7 cellular contexts compared by ENCODE assay signal in genomic region chr2:96148410-96149217, GRCh38. TPM values are rescaled to one million over a fixed set of nuclear protein-coding genes. Genes with fewer than 3 reads are reported as not detected.
DNase-seq lines count a peak whose midpoint lies in the region; ATAC-seq and TF ChIP-seq lines count a peak whose summit lies in the region.

No MANE protein-coding gene starts in this region.

- peak; percentile 29 for ATAC-seq in GM18519 (IDR thresholded peaks at IDR 0.05; ENCODE audit: low FRiP score, unreplicated experiment)
- peak; percentile 28 for ATAC-seq in HG03064 (IDR thresholded peaks at IDR 0.05; ENCODE audit: low read depth, unreplicated experiment)

- TF ChIP-seq CTCF in dorsolateral prefrontal cortex (IDR thresholded peaks at IDR 0.05 in 54 of 56, conservative IDR thresholded peaks at IDR 0.05 in 2 of 56; ENCODE audit: low read depth in 1 of 56, partially characterized antibody in 56 of 56): no peak

- DNase-seq in NCI-H460 (ENCODE audit: extremely low read depth, low read depth): peak; percentile 87
- peak; percentile 97 to 98 for DNase-seq in activated CD4-positive, alpha-beta T cell treated with anti-CD3 and anti-CD28 coated beads, Interleukin-2, amount 50 U/mL, for 4 hours
- DNase-seq in dorsolateral prefrontal cortex: peak in 7 of 10 donors; percentile 65 to 85 (median 74)
- peak; percentile 28 for DNase-seq in middle frontal gyrus (ENCODE audit: extremely low spot score, low spot score)
- DNase-seq in stimulated activated CD8-positive, alpha-beta memory T cell treated with anti-CD3 and anti-CD28 coated beads, Interleukin-7, amount 100 ng/mL, for 48 hours (ENCODE audit: extremely low read depth in 1 of 2, low read depth in 1 of 2): peak; percentile 94 to 99

- no peaks in the 10 kb centered on the region for H3K27me3 ChIP-seq in dorsolateral prefrontal cortex

- intact Hi-C loops in dorsolateral prefrontal cortex (cut with DNase I): loop anchor here (5.0 to 10.0 kb wide), 3 partner anchors 59 to 356 kb away; partner anchors contain the start of genes CIAO1 (in 1 of the 2), NEURL3 (in 1 of the 2), STARD7 (in 1 of the 2) and TMEM127 (in 1 of the 2)

- H3K4me3 ChIP-seq in dorsolateral prefrontal cortex: peak overlapping the region in 1 of 59 donors; percentile 20

- H3K27ac ChIP-seq in dorsolateral prefrontal cortex: peak overlapping the region in 44 of 59 donors; percentile 1 to 83 (median 57)

RNA-seq across cellular contexts. Expression of gene DUSP2, which starts 3.4 kb away (rescaled TPM):
- total RNA-seq in NCI-H460 (2014; rRNA removed; shearing (Covaris generic)): 11.1 and 13.2 TPM in 2 replicates
- 28.1 and 50.2 TPM in 2 replicates for polyA plus RNA-seq in NCI-H460 (2014; cell fraction: nucleus; rRNA removed)
- 100 to 1,000 TPM in 1 of 120 experiments, 10 to 100 TPM in 20, 1 to 10 TPM in 99; 2.9 to 109 (median 7.5) TPM for total RNA-seq in dorsolateral prefrontal cortex

RNA-seq across cellular contexts. Expression of gene ASTL, which starts 10.3 kb away (rescaled TPM):
- total RNA-seq in NCI-H460 (2014; rRNA removed; shearing (Covaris generic)): not detected in 2 replicates
- polyA plus RNA-seq in NCI-H460 (2014; cell fraction: nucleus; rRNA removed): 0.35 TPM in 1 of 2 replicates, not detected in the other
- total RNA-seq in dorsolateral prefrontal cortex: 1 to 10 TPM in 19 of 120 experiments, under 1 TPM in 42, not detected in 59; 0.29 to 7.9 (median 0.86) TPM

RNA-seq across cellular contexts. Expression of gene ADRA2B, which starts 32.2 kb away (rescaled TPM):
- total RNA-seq in NCI-H460 (2014; rRNA removed; shearing (Covaris generic)): not detected in 2 replicates
- not detected in 2 replicates for polyA plus RNA-seq in NCI-H460 (2014; cell fraction: nucleus; rRNA removed)
- 1 to 10 TPM in 33 of 120 experiments, under 1 TPM in 85, not detected in 2; 0.14 to 4.8 (median 0.60) TPM for total RNA-seq in dorsolateral prefrontal cortex

Comparison
In these comparisons a context has a peak if more than half of its experiments do, and no peak if none do; other contexts are left out.
1. DNase-seq: peak in every context shown above with its lines; median percentile 98 in activated CD4-positive, alpha-beta T cell treated with anti-CD3 and anti-CD28 coated beads, Interleukin-2, amount 50 U/mL, for 4 hours; 96 in stimulated activated CD8-positive, alpha-beta memory T cell treated with anti-CD3 and anti-CD28 coated beads, Interleukin-7, amount 100 ng/mL, for 48 hours; 87 in NCI-H460; 74 in dorsolateral prefrontal cortex; 28 in middle frontal gyrus.